In genomic region chr1:163174524-163175437, GRCh38 we compare ENCODE assay signal across 8 cellular contexts. TPM values are rescaled to one million over a fixed set of nuclear protein-coding genes. Genes with fewer than 3 reads are reported as not detected.
A peak's percentile ranks its signal among the peaks of the same experiment; 100 is the strongest.
DNase-seq lines count a peak whose midpoint lies in the region; ATAC-seq and TF ChIP-seq lines count a peak whose summit lies in the region.

No MANE protein-coding gene starts in this region.

- H3K14ac ChIP-seq in neuronal stem cell (ENCODE audit: low read length) = no peak overlapping the region

- H3K23ac ChIP-seq in neuronal stem cell (ENCODE audit: low read depth, low read length, poor library complexity) = no peak overlapping the region

- no peak overlapping the region for H3K4ac ChIP-seq in neuronal stem cell (ENCODE audit: low read length)

- H3K36me3 ChIP-seq in neuronal stem cell (replicated peaks in 1 of 2; ENCODE audit: control insufficient read depth in 2 of 2, insufficient read depth in 2 of 2, low read length in 2 of 2) (no peaks in the 10 kb centered on the region), aorta (ENCODE audit: control insufficient read depth in 1 of 2, insufficient read depth in 2 of 2, low read length in 1 of 2) (no peaks in the 10 kb centered on the region)

- H3K27me3 ChIP-seq in neuronal stem cell (ENCODE audit: control insufficient read depth in 3 of 3, insufficient read depth in 3 of 3, low read depth in 1 of 3, low read length in 3 of 3) (no peaks in the 10 kb centered on the region), aorta (ENCODE audit: control insufficient read depth in 1 of 2, insufficient read depth in 2 of 2, low read length in 1 of 2) (no peaks in the 10 kb centered on the region)

- H2AK5ac ChIP-seq in neuronal stem cell (ENCODE audit: low read depth, low read length) = no peak overlapping the region

- peaks cover 2% of the 10 kb centered on the region for H3K79me1 ChIP-seq in neuronal stem cell (ENCODE audit: low read depth, low read length)

- H3K9ac ChIP-seq in neuronal stem cell (ENCODE audit: low read depth, low read length, poor library complexity) = no peak overlapping the region

- H3K27ac ChIP-seq in neuronal stem cell (replicated peaks; ENCODE audit: low read length) (no peak overlapping the region), aorta (ENCODE audit: low read depth in 1 of 2, low read length in 2 of 2) (peak overlapping the region; percentile 90 to 95)

- peak; percentile 94 for TF ChIP-seq CTCF in fibroblast of the aortic adventitia (IDR thresholded peaks at IDR 0.05; ENCODE audit: insufficient read depth, low read length)

- H2BK15ac ChIP-seq in neuronal stem cell (ENCODE audit: low read length) = no peak overlapping the region

- no peak overlapping the region for H4K91ac ChIP-seq in neuronal stem cell (ENCODE audit: low read depth, low read length, poor library complexity)

- peak; percentile 55 for ATAC-seq in HG03354 (IDR thresholded peaks at IDR 0.05; ENCODE audit: poor library complexity, severe bottlenecking, unreplicated experiment)
- ATAC-seq in aorta (ENCODE audit: low FRiP score) = peak; percentile 72
- ATAC-seq in GM21737 (IDR thresholded peaks at IDR 0.05; ENCODE audit: unreplicated experiment) = no peak

- H3K4me3 ChIP-seq in fibroblast of the aortic adventitia (ENCODE audit: low read depth, low read length) (peak overlapping the region; percentile 39), neuronal stem cell (ENCODE audit: low read length in 2 of 2) (no peak overlapping the region), aorta (ENCODE audit: low read length in 2 of 2) (peak overlapping the region in 1 of 2 donors; percentile 69)

- intact Hi-C loops in aorta (cut with DNase I) = loop anchor here (5.0 to 10.0 kb wide), 4 partner anchors 102 to 317 kb away; no protein-coding TSS in a partner anchor

- no CpG with 5 or more reads among the region's 18 CpGs for WGBS in neuronal stem cell (ENCODE audit: extremely low coverage in 2 of 2, insufficient read length in 2 of 2, insufficient replicate concordance in 1 of 2), 2 donors
- 9 to 11% methylated on average over 18 of the region's 18 CpGs for WGBS in aorta, 2 donors

- no peak overlapping the region for H2BK5ac ChIP-seq in neuronal stem cell (ENCODE audit: low read length)

- H3K9me3 ChIP-seq in neuronal stem cell (replicated peaks in 1 of 2; ENCODE audit: control insufficient read depth in 2 of 2, insufficient read depth in 1 of 2, low read depth in 1 of 2, low read length in 2 of 2) = no peaks in the 10 kb centered on the region
- H3K9me3 ChIP-seq in aorta (ENCODE audit: control insufficient read depth, low read length) = no peaks in the 10 kb centered on the region

- no peak overlapping the region for H3K4me2 ChIP-seq in neuronal stem cell (ENCODE audit: insufficient read depth, low read length, poor library complexity, severe bottlenecking)

- no peak overlapping the region for H3K18ac ChIP-seq in neuronal stem cell (ENCODE audit: low read length)

- H2BK12ac ChIP-seq in neuronal stem cell (ENCODE audit: low read length) = no peak overlapping the region

- H2BK120ac ChIP-seq in neuronal stem cell (ENCODE audit: low read depth, low read length) = no peak overlapping the region

- H2AFZ ChIP-seq in neuronal stem cell (ENCODE audit: low read length) = peak overlapping the region; percentile 73

- H3K4me1 ChIP-seq in neuronal stem cell (ENCODE audit: control insufficient read depth in 2 of 2, insufficient read depth in 1 of 2, low read depth in 1 of 2, low read length in 2 of 2) (peaks cover 0 to 2% of the 10 kb centered on the region in 2 donors), aorta (ENCODE audit: control insufficient read depth in 1 of 2, insufficient read depth in 2 of 2, low read length in 2 of 2) (peaks cover 2 to 3% of the 10 kb centered on the region in 2 donors)

- no peak overlapping the region for H4K8ac ChIP-seq in neuronal stem cell (ENCODE audit: low read depth, low read length)

- DNase-seq in DMS153 (lab: John Stamatoyannopoulos, UW) = peak; percentile 53
- peak; percentile 76 for DNase-seq in NCI-H748 (lab: John Stamatoyannopoulos, UW; ENCODE audit: unreplicated experiment)
- DNase-seq in activated CD8-positive, alpha-beta memory T cell treated with anti-CD3 and anti-CD28 coated beads, Interleukin-2, amount 50 U/mL, for 4 hours = peak; percentile 24
- DNase-seq in fibroblast of the aortic adventitia (ENCODE audit: low read depth) = peak; percentile 87
- peak; percentile 35 for DNase-seq in neuronal stem cell (ENCODE audit: low spot score)
- peak; percentile 85 to 90 for DNase-seq in aorta

RNA-seq across cellular contexts. Expression of gene RGS5, which starts 27.9 kb away (rescaled TPM):
- total RNA-seq in fibroblast of the aortic adventitia (ENCODE audit: low replicate concordance) = 6.4 and 20.2 TPM in 2 replicates
- polyA plus RNA-seq in neuronal stem cell (2013, experiment 1 of 2) = 45.2 TPM
- polyA plus RNA-seq in neuronal stem cell (2013, experiment 2 of 2) = 46.0 TPM
- total RNA-seq in aorta = 1,000 to 10,000 TPM; 1,469 to 2,702 TPM
- polyA plus RNA-seq in aorta = 1,000 to 10,000 TPM in 1 of 2 donors, 100 to 1,000 TPM in 1; 983 to 1,112 TPM

Comparison
In these comparisons a context has a peak if more than half of its experiments do, and no peak if none do; other contexts are left out.
1. DNase-seq: peak in every context shown above with its lines; median percentile 88 in aorta; 87 in fibroblast of the aortic adventitia; 76 in NCI-H748; 53 in DMS153; 35 in neuronal stem cell; 24 in activated CD8-positive, alpha-beta memory T cell treated with anti-CD3 and anti-CD28 coated beads, Interleukin-2, amount 50 U/mL, for 4 hours.
2. RNA of gene RGS5, which starts 27.9 kb away (total RNA-seq): 1,469 to 2,702 TPM in aorta; 6.4 to 20.2 TPM in fibroblast of the aortic adventitia; every median in the first group is over 10 times any median in the second.